Comparison of ENCODE assay signal across 1 cellular context in genomic region chr2:218398437-218399390, GRCh38.
A peak's percentile ranks its signal among the peaks of the same experiment; 100 is the strongest.
TF ChIP-seq lines count a peak whose summit lies in the region.

No MANE protein-coding gene starts in this region.

TF ChIP-seq in H1, 55 proteins besides CTCF, POLR2A, EP300 and RAD21:
- TF ChIP-seq MAX (IDR thresholded peaks at IDR 0.05) (peak; percentile 67), MAFK (IDR thresholded peaks at IDR 0.05; ENCODE audit: low read depth, low read length) (no peak), BACH1 (IDR thresholded peaks at IDR 0.05; ENCODE audit: low read length) (no peak), CHD2 (IDR thresholded peaks at IDR 0.05; ENCODE audit: low read length) (no peak), JUN (IDR thresholded peaks at IDR 0.05; ENCODE audit: low read depth, low read length) (no peak), SP1 (IDR thresholded peaks at IDR 0.05; ENCODE audit: low read depth, low read length) (no peak), EZH2 (IDR thresholded peaks at IDR 0.05; ENCODE audit: low read depth, low read length, severe bottlenecking) (peak; percentile 82), RFX5 (IDR thresholded peaks at IDR 0.05; ENCODE audit: borderline replicate concordance, low read depth, low read length) (no peak), ATF2 (IDR thresholded peaks at IDR 0.05; ENCODE audit: low read length) (no peak), KDM1A (IDR thresholded peaks at IDR 0.05; ENCODE audit: borderline replicate concordance, low read length) (no peak; the same call in 1 of the 2 replicates), RXRA (IDR thresholded peaks at IDR 0.05; ENCODE audit: insufficient read depth, low read depth, low read length) (no peak), USF2 (IDR thresholded peaks at IDR 0.05; ENCODE audit: low read length) (no peak), E2F6 (IDR thresholded peaks at IDR 0.05) (peak; percentile 90), SIN3A (conservative IDR thresholded peaks at IDR 0.05 in 1 of 2, IDR thresholded peaks at IDR 0.05 in 1 of 2; ENCODE audit: low read depth in 1 of 2, low read length in 2 of 2) (no peak), ZNF274 (IDR thresholded peaks at IDR 0.05; ENCODE audit: borderline replicate concordance, extremely low read depth, low read length) (no peak), CTBP2 (IDR thresholded peaks at IDR 0.05; ENCODE audit: borderline replicate concordance, insufficient read depth, insufficient read length, low read length) (no peak), SAP30 (IDR thresholded peaks at IDR 0.05; ENCODE audit: insufficient read depth, insufficient replicate concordance, low read length) (no peak), NRF1 (IDR thresholded peaks at IDR 0.05; ENCODE audit: low read depth, low read length) (no peak), POLR2AphosphoS5 (IDR thresholded peaks at IDR 0.05; ENCODE audit: low read depth, low read length) (no peak), CEBPB (IDR thresholded peaks at IDR 0.05; ENCODE audit: low read depth, low read length) (no peak), CHD1 (IDR thresholded peaks at IDR 0.05; ENCODE audit: low read depth, low read length) (no peak), POU5F1 (IDR thresholded peaks at IDR 0.05; ENCODE audit: low read depth, low read length) (no peak), SIX5 (IDR thresholded peaks at IDR 0.05; ENCODE audit: low read depth, low read length) (no peak), NANOG (IDR thresholded peaks at IDR 0.05; ENCODE audit: insufficient read depth, low read depth, low read length, poor library complexity, severe bottlenecking) (no peak), SP4 (IDR thresholded peaks at IDR 0.05; ENCODE audit: low read length) (no peak), TAF1 (IDR thresholded peaks at IDR 0.05; ENCODE audit: low read depth, low read length) (no peak), SIRT6 (IDR thresholded peaks at IDR 0.05; ENCODE audit: low read length) (no peak), TBP (IDR thresholded peaks at IDR 0.05; ENCODE audit: low read depth, low read length) (no peak), GTF2F1 (IDR thresholded peaks at IDR 0.05; ENCODE audit: borderline replicate concordance, low read depth, low read length) (no peak), JUND (IDR thresholded peaks at IDR 0.05; ENCODE audit: low read length) (no peak), EGR1 (IDR thresholded peaks at IDR 0.05; ENCODE audit: borderline replicate concordance, low read depth, low read length) (no peak), KDM4A (IDR thresholded peaks at IDR 0.05; ENCODE audit: low read depth, low read length, severe bottlenecking) (peak; percentile 37), ASH2L (IDR thresholded peaks at IDR 0.05; ENCODE audit: low read length) (peak; percentile 15), CBX5 (IDR thresholded peaks at IDR 0.05; ENCODE audit: low read depth, low read length) (no peak), CREB1 (IDR thresholded peaks at IDR 0.05) (0 out of 2 replicates have a peak, but pooled peaks have one; percentile 1), PHF8 (conservative IDR thresholded peaks at IDR 0.05; ENCODE audit: low read depth, low read length) (no peak), TEAD4 (IDR thresholded peaks at IDR 0.05; ENCODE audit: low read depth, low read length) (no peak), BRCA1 (IDR thresholded peaks at IDR 0.05; ENCODE audit: low read depth, low read length) (no peak), SRF (IDR thresholded peaks at IDR 0.05; ENCODE audit: low read depth, low read length) (no peak), CBX8 (IDR thresholded peaks at IDR 0.05; ENCODE audit: borderline replicate concordance, low read depth, low read length) (no peak), BCL11A (IDR thresholded peaks at IDR 0.05; ENCODE audit: low read depth in 2 of 2, low read length in 2 of 2) (no peak), TCF12 (IDR thresholded peaks at IDR 0.05; ENCODE audit: low read depth, low read length) (no peak), HDAC6 (IDR thresholded peaks at IDR 0.05; ENCODE audit: low read depth, low read length) (no peak), HDAC2 (IDR thresholded peaks at IDR 0.05; ENCODE audit: borderline replicate concordance in 1 of 2, low read depth in 2 of 2, low read length in 2 of 2) (no peak), FOSL1 (IDR thresholded peaks at IDR 0.05; ENCODE audit: insufficient read depth, low read depth, low read length) (no peak), RNF2 (IDR thresholded peaks at IDR 0.05; ENCODE audit: borderline replicate concordance, low read depth, low read length, missing control alignments, poor library complexity, severe bottlenecking) (no peak), SUZ12 (IDR thresholded peaks at IDR 0.05; ENCODE audit: low read length) (peak; percentile 63; the same call in 1 of the 2 replicates), YY1 (IDR thresholded peaks at IDR 0.05; ENCODE audit: low read depth, low read length) (no peak), RBBP5 (IDR thresholded peaks at IDR 0.05; ENCODE audit: borderline replicate concordance, low read depth, low read length) (no peak), SP2 (IDR thresholded peaks at IDR 0.05; ENCODE audit: low read length) (no peak), TAF7 (optimal IDR thresholded peaks at IDR 0.05; ENCODE audit: borderline replicate concordance, low read depth, low read length) (no peak), GABPA (IDR thresholded peaks at IDR 0.05; ENCODE audit: borderline replicate concordance, insufficient read depth, low read length) (no peak), KDM5A (IDR thresholded peaks at IDR 0.05; ENCODE audit: low read length) (no peak)
- TF ChIP-seq, protein P1, sequence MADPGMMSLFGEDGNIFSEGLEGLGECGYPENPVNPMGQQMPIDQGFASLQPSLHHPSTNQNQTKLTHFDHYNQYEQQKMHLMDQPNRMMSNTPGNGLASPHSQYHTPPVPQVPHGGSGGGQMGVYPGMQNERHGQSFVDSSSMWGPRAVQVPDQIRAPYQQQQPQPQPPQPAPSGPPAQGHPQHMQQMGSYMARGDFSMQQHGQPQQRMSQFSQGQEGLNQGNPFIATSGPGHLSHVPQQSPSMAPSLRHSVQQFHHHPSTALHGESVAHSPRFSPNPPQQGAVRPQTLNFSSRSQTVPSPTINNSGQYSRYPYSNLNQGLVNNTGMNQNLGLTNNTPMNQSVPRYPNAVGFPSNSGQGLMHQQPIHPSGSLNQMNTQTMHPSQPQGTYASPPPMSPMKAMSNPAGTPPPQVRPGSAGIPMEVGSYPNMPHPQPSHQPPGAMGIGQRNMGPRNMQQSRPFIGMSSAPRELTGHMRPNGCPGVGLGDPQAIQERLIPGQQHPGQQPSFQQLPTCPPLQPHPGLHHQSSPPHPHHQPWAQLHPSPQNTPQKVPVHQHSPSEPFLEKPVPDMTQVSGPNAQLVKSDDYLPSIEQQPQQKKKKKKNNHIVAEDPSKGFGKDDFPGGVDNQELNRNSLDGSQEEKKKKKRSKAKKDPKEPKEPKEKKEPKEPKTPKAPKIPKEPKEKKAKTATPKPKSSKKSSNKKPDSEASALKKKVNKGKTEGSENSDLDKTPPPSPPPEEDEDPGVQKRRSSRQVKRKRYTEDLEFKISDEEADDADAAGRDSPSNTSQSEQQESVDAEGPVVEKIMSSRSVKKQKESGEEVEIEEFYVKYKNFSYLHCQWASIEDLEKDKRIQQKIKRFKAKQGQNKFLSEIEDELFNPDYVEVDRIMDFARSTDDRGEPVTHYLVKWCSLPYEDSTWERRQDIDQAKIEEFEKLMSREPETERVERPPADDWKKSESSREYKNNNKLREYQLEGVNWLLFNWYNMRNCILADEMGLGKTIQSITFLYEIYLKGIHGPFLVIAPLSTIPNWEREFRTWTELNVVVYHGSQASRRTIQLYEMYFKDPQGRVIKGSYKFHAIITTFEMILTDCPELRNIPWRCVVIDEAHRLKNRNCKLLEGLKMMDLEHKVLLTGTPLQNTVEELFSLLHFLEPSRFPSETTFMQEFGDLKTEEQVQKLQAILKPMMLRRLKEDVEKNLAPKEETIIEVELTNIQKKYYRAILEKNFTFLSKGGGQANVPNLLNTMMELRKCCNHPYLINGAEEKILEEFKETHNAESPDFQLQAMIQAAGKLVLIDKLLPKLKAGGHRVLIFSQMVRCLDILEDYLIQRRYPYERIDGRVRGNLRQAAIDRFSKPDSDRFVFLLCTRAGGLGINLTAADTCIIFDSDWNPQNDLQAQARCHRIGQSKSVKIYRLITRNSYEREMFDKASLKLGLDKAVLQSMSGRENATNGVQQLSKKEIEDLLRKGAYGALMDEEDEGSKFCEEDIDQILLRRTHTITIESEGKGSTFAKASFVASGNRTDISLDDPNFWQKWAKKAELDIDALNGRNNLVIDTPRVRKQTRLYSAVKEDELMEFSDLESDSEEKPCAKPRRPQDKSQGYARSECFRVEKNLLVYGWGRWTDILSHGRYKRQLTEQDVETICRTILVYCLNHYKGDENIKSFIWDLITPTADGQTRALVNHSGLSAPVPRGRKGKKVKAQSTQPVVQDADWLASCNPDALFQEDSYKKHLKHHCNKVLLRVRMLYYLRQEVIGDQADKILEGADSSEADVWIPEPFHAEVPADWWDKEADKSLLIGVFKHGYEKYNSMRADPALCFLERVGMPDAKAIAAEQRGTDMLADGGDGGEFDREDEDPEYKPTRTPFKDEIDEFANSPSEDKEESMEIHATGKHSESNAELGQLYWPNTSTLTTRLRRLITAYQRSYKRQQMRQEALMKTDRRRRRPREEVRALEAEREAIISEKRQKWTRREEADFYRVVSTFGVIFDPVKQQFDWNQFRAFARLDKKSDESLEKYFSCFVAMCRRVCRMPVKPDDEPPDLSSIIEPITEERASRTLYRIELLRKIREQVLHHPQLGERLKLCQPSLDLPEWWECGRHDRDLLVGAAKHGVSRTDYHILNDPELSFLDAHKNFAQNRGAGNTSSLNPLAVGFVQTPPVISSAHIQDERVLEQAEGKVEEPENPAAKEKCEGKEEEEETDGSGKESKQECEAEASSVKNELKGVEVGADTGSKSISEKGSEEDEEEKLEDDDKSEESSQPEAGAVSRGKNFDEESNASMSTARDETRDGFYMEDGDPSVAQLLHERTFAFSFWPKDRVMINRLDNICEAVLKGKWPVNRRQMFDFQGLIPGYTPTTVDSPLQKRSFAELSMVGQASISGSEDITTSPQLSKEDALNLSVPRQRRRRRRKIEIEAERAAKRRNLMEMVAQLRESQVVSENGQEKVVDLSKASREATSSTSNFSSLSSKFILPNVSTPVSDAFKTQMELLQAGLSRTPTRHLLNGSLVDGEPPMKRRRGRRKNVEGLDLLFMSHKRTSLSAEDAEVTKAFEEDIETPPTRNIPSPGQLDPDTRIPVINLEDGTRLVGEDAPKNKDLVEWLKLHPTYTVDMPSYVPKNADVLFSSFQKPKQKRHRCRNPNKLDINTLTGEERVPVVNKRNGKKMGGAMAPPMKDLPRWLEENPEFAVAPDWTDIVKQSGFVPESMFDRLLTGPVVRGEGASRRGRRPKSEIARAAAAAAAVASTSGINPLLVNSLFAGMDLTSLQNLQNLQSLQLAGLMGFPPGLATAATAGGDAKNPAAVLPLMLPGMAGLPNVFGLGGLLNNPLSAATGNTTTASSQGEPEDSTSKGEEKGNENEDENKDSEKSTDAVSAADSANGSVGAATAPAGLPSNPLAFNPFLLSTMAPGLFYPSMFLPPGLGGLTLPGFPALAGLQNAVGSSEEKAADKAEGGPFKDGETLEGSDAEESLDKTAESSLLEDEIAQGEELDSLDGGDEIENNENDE (IDR thresholded peaks at IDR 0.05; ENCODE audit: insufficient replicate concordance, low read length): no peak
- TF ChIP-seq, protein P2, sequence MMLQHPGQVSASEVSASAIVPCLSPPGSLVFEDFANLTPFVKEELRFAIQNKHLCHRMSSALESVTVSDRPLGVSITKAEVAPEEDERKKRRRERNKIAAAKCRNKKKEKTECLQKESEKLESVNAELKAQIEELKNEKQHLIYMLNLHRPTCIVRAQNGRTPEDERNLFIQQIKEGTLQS (IDR thresholded peaks at IDR 0.05; ENCODE audit: insufficient read depth, low read depth, low read length): no peak
